In the genomic region with DNA sequence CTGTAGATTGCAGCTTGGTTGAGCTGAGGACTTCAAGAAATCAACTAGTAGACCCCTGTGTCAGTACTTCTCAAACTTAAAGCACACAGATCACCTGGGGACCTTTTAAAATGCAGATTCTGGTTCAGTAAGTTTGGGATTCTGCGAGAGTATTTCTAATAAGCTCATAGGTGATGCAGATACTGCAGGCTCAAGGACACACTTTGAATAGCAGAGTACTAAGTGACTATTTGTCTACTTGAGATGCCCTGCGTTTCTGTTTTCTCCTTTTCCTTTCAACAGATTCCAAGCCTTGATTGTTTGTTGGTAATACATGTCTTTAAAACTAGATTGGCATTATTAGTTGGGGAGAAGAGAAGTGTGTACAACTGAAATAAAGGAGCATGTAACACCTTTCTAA, we compare ENCODE assay signal across 1 cellular context.
TF ChIP-seq lines count a peak whose summit lies in the region.

No MANE protein-coding gene starts in this region.

TF ChIP-seq in SK-N-SH treated with all-trans-retinoic acid at 6 μM for 48 hours, 23 proteins besides CTCF, POLR2A, EP300 and RAD21:
- no peak for TF ChIP-seq ZNF70 (CRISPR knock-in tag; IDR thresholded peaks at IDR 0.05)
- TF ChIP-seq TSHZ2 (CRISPR knock-in tag; IDR thresholded peaks at IDR 0.05): no peak
- no peak for TF ChIP-seq ZNF565 (CRISPR knock-in tag; conservative IDR thresholded peaks at IDR 0.05; ENCODE audit: low read depth)
- no peak for TF ChIP-seq TOX (CRISPR knock-in tag; IDR thresholded peaks at IDR 0.05; ENCODE audit: borderline replicate concordance)
